25 cellular contexts compared by ENCODE assay signal in the genomic region with DNA sequence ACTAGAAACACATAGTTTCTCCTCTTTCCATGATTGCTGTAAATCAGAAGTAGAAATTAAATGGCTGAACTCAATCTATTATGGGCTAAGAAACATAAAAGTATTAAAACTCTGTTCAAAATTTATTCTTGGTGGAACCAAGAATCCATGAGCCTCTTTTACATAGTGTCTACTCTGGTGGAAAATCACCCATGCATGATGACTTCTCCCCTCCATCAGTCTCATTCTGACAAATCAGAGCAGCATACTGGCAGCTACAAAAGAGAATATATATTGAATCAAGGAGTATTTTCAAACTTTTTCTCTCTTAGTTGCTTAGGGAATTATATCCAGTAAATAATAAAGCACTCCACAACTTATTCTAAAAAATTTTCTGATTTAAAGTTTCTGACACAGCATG.
DNase-seq lines count a peak whose midpoint lies in the region; ATAC-seq and TF ChIP-seq lines count a peak whose summit lies in the region.
"Had no signal": no experiment of that assay in that cellular context is flagged by ENCODE, and none has a peak within 500 bp of the region (broad histone marks: within the 10 kb centered on the region; RNA-seq: fewer than 3 reads in every experiment).

No MANE protein-coding gene starts in this region.

- TF ChIP-seq POLR2A in sigmoid colon (IDR thresholded peaks at IDR 0.05), result no peak
- TF ChIP-seq POLR2A in esophagus squamous epithelium (IDR thresholded peaks at IDR 0.05), result no peak

- H3K9me3 ChIP-seq in BLaER1 treated with 17β-estradiol and CSF1 and Interleukin-3, amounts not matched to agents 10 nM and 100 nM (replicated peaks in 1 of 11), result 0 out of 22 replicates have a peak, but pooled peaks cover 0 to 4% (median 0%) of the 10 kb centered on the region in 11 experiments
- H3K9me3 ChIP-seq in osteoblast (ENCODE audit: low read depth, low read length) (no peaks in the 10 kb centered on the region), sigmoid colon (no peaks in the 10 kb centered on the region), esophagus squamous epithelium (no peaks in the 10 kb centered on the region)
- H3K9me3 ChIP-seq: Caco-2, SJSA1 had no signal

- ATAC-seq in HG02884 (IDR thresholded peaks at IDR 0.05; ENCODE audit: unreplicated experiment), result peak; percentile 53
- ATAC-seq: HepG2 had no signal

- no peak overlapping the region for H3K4me3 ChIP-seq in BLaER1 treated with 17β-estradiol and CSF1 and Interleukin-3, amounts not matched to agents 10 nM and 100 nM
- H3K4me3 ChIP-seq in osteoblast (ENCODE audit: insufficient read depth, low read length), result peak overlapping the region; percentile 56
- no peak overlapping the region for H3K4me3 ChIP-seq in sigmoid colon
- H3K4me3 ChIP-seq in esophagus squamous epithelium, result no peak overlapping the region
- H3K4me3 ChIP-seq: SJSA1 had no signal

- peaks cover 0 to 41% (median 13%) of the 10 kb centered on the region in 10 experiments; a peak in 12 of 20 replicates for H3K4me1 ChIP-seq in BLaER1 treated with 17β-estradiol and CSF1 and Interleukin-3, amounts not matched to agents 10 nM and 100 nM
- peaks cover 63% of the 10 kb centered on the region for H3K4me1 ChIP-seq in osteoblast (ENCODE audit: insufficient read depth, low read length)
- peaks cover 0 to 12% (median 4%) of the 10 kb centered on the region in 4 donors for H3K4me1 ChIP-seq in sigmoid colon
- H3K4me1 ChIP-seq in esophagus squamous epithelium, result no peaks in the 10 kb centered on the region
- H3K4me1 ChIP-seq: Caco-2 had no signal

- H3K27me3 ChIP-seq in BLaER1 treated with 17β-estradiol and CSF1 and Interleukin-3, amounts not matched to agents 10 nM and 100 nM, result no peaks in the 10 kb centered on the region
- H3K27me3 ChIP-seq in osteoblast (ENCODE audit: insufficient read depth, low read length), result no peaks in the 10 kb centered on the region
- H3K27me3 ChIP-seq in sigmoid colon, result no peaks in the 10 kb centered on the region
- H3K27me3 ChIP-seq in esophagus squamous epithelium, result no peaks in the 10 kb centered on the region
- H3K27me3 ChIP-seq: SJSA1 had no signal

- no peak overlapping the region for H3K27ac ChIP-seq in BLaER1 treated with 17β-estradiol and CSF1 and Interleukin-3, amounts not matched to agents 10 nM and 100 nM
- H3K27ac ChIP-seq in osteoblast (ENCODE audit: low read depth, low read length) (peak overlapping the region; percentile 39), sigmoid colon (no peak overlapping the region), esophagus squamous epithelium (no peak overlapping the region)
- H3K27ac ChIP-seq: SJSA1 had no signal

- no peak for TF ChIP-seq EP300 in sigmoid colon (IDR thresholded peaks at IDR 0.05)

- no peak for TF ChIP-seq CTCF in osteoblast (IDR thresholded peaks at IDR 0.05; ENCODE audit: extremely low read depth, low read depth, low read length)
- TF ChIP-seq CTCF in sigmoid colon (IDR thresholded peaks at IDR 0.05), result no peak
- no peak for TF ChIP-seq CTCF in esophagus squamous epithelium (IDR thresholded peaks at IDR 0.05)

- peaks cover 40% of the 10 kb centered on the region for H3K79me2 ChIP-seq in osteoblast (ENCODE audit: insufficient read depth, low read length)

- intact Hi-C loops in sigmoid colon (cut with DNase I), result no loop called here
- intact Hi-C loops in esophagus squamous epithelium (cut with DNase I), result no loop called here

- DNase-seq in astrocyte of the hippocampus (ENCODE audit: low read depth, low spot score) (peak; percentile 41), osteoblast (ENCODE audit: insufficient read length, low spot score, missing footprints) (no peak), NCI-H82 treated with DMSO at 0.1 percent for 48 hours (lab: John Stamatoyannopoulos, UW; ENCODE audit: unreplicated experiment) (no peak), sigmoid colon (no peak), NCI-H526 treated with DMSO at 0.1 percent for 48 hours (lab: John Stamatoyannopoulos, UW) (no peak), esophagus squamous epithelium (lab: John Stamatoyannopoulos, UW) (no peak)
- DNase-seq: C1 segment of cervical spinal cord; Caco-2; CD4-positive, alpha-beta memory T cell; DMS79; H7; Karpas-422; NCI-H1092 treated with DMSO at 0.1 percent for 48 hours; NCI-H1436 treated with DMSO at 0.1 percent for 48 hours; NCI-H187 treated with DMSO at 0.1 percent for 48 hours; NCI-H2171 treated with DMSO at 0.1 percent for 48 hours; NCI-H345; NCI-H510A treated with DMSO at 0.1 percent for 48 hours; NCI-H748 treated with DMSO at 0.1 percent for 48 hours; Right ventricle myocardium superior; RPMI8226 had no signal

- H4K20me1 ChIP-seq in BLaER1 treated with 17β-estradiol and CSF1 and Interleukin-3, amounts not matched to agents 10 nM and 100 nM, result no peaks in the 10 kb centered on the region
- no peaks in the 10 kb centered on the region for H4K20me1 ChIP-seq in osteoblast (ENCODE audit: insufficient read depth, low read length)

- no peak overlapping the region for H3K9ac ChIP-seq in BLaER1 treated with 17β-estradiol and CSF1 and Interleukin-3, amounts not matched to agents 10 nM and 100 nM

- peak overlapping the region in 6 of 11 experiments; percentile 7 to 48 (median 40); a peak in 7 of 22 replicates for H3K4me2 ChIP-seq in BLaER1 treated with 17β-estradiol and CSF1 and Interleukin-3, amounts not matched to agents 10 nM and 100 nM
- peak overlapping the region; percentile 52 for H3K4me2 ChIP-seq in osteoblast (ENCODE audit: insufficient read depth, low read length)

- H3K36me3 ChIP-seq in BLaER1 treated with 17β-estradiol and CSF1 and Interleukin-3, amounts not matched to agents 10 nM and 100 nM, result no peaks in the 10 kb centered on the region
- H3K36me3 ChIP-seq in osteoblast (ENCODE audit: insufficient read depth, low read length) (peaks cover 28% of the 10 kb centered on the region), sigmoid colon (no peaks in the 10 kb centered on the region), esophagus squamous epithelium (no peaks in the 10 kb centered on the region)
- H3K36me3 ChIP-seq: SJSA1 had no signal

- H2AFZ ChIP-seq in osteoblast (ENCODE audit: low read length), result no peak overlapping the region
